ENCODE assay signal across 17 cellular contexts in genomic region chrX:150489359-150490015, GRCh38.
A peak's percentile ranks its signal among the peaks of the same experiment; 100 is the strongest.
DNase-seq lines count a peak whose midpoint lies in the region; ATAC-seq, FAIRE-seq and TF ChIP-seq lines count a peak whose summit lies in the region.
"Had no signal": no experiment of that assay in that cellular context is flagged by ENCODE, and none has a peak within 500 bp of the region (broad histone marks: within the 10 kb centered on the region; RNA-seq: fewer than 3 reads in every experiment).

No MANE protein-coding gene starts in this region.

- H2AK5ac ChIP-seq in mesenchymal stem cell (ENCODE audit: low read length, severe bottlenecking): peak overlapping the region; percentile 75

- intact Hi-C loops in natural killer cell (cut with micrococcal nuclease) (no loop called here), endothelial cell of umbilical vein (cut with micrococcal nuclease) (loop anchor here (5.0 kb wide), 1 partner anchor 42 kb away; no protein-coding TSS in a partner anchor), aorta (cut with DNase I) (loop anchor here (5.0 kb wide), 2 partner anchors 127 to 527 kb away; partner anchors contain the start of gene MAMLD1 (in 1 of the 2))

- no peak overlapping the region for H2BK12ac ChIP-seq in mesenchymal stem cell (ENCODE audit: low read length in 2 of 2)

- no peak for TF ChIP-seq POLR2A in endothelial cell of umbilical vein (IDR thresholded peaks at IDR 0.05; ENCODE audit: low read depth, low read length)
- TF ChIP-seq POLR2A in GM12892 (IDR thresholded peaks at IDR 0.05; ENCODE audit: low read depth, low read length): no peak

- no peak overlapping the region for H3K23ac ChIP-seq in mesenchymal stem cell (ENCODE audit: low read length in 2 of 2)

- no peak overlapping the region for H3K4ac ChIP-seq in mesenchymal stem cell (ENCODE audit: low read depth in 1 of 2, low read length in 2 of 2)

- H3K4me2 ChIP-seq in endothelial cell of umbilical vein (ENCODE audit: insufficient read depth, low read length): no peak overlapping the region
- H3K4me2 ChIP-seq in mesenchymal stem cell (ENCODE audit: low read length, poor library complexity, severe bottlenecking): no peak overlapping the region

- POLR2A ChIA-PET in endothelial cell of umbilical vein (lab: Charles Lee): no interaction called here

- H3K9me3 Mint-ChIP-seq in natural killer cell treated with Interleukin-12 subunit alpha and Interleukin-12 subunit beta and Interleukin-15 and Interleukin-18, amount 100 ng/mL, for 72 hours: no peaks in the 10 kb centered on the region
- no peaks in the 10 kb centered on the region for H3K9me3 Mint-ChIP-seq in natural killer cell

- no peaks in the 10 kb centered on the region for H3K79me2 ChIP-seq in endothelial cell of umbilical vein (ENCODE audit: control insufficient read depth, insufficient read depth, low read length)

- no peak overlapping the region for H3K18ac ChIP-seq in mesenchymal stem cell (ENCODE audit: low read depth in 1 of 2, low read length in 2 of 2)

- TF ChIP-seq CTCF in natural killer cell (IDR thresholded peaks at IDR 0.05) (no peak), endothelial cell of umbilical vein (IDR thresholded peaks at IDR 0.05; ENCODE audit: extremely low read depth in 1 of 2, insufficient read depth in 1 of 2, low read depth in 1 of 2, low read length in 2 of 2) (no peak)

- H3K27ac ChIP-seq in endothelial cell of umbilical vein (ENCODE audit: insufficient read depth, low read depth, low read length) (no peak overlapping the region), mesenchymal stem cell (ENCODE audit: low read length, poor library complexity, severe bottlenecking) (peak overlapping the region; percentile 56), aorta (ENCODE audit: low read depth in 1 of 2, low read length in 2 of 2) (no peak overlapping the region)
- H3K27ac ChIP-seq: SJSA1 had no signal

- BruUV-seq in endothelial cell of umbilical vein (replicated peaks; lab: Mats Ljungman, UMichigan): no TSS peak

- peaks cover 0 to 6% of the 10 kb centered on the region in 2 donors for H3K4me1 Mint-ChIP-seq in natural killer cell treated with Interleukin-12 subunit alpha and Interleukin-12 subunit beta and Interleukin-15 and Interleukin-18, amount 100 ng/mL, for 72 hours (ENCODE audit: low read depth in 2 of 2)
- no peaks in the 10 kb centered on the region for H3K4me1 Mint-ChIP-seq in natural killer cell
- H3K4me1 Mint-ChIP-seq: B cell had no signal

- no peak overlapping the region for H2BK120ac ChIP-seq in mesenchymal stem cell (ENCODE audit: low read depth, low read length)

- peak; percentile 26 for DNase-seq in natural killer cell treated with Interleukin-12 subunit alpha and Interleukin-12 subunit beta and Interleukin-15 and Interleukin-18, amount 100 ng/mL, for 72 hours (ENCODE audit: low spot score)
- DNase-seq in natural killer cell (no peak), endothelial cell of umbilical vein (ENCODE audit: low read depth, low spot score) (no peak), mesenchymal stem cell (no peak), aorta (no peak), RCC 7860 (ENCODE audit: low spot score) (no peak), GM12892 (ENCODE audit: insufficient read length) (no peak)
- DNase-seq: 8988T, GOT3, NCI-H1417 treated with DMSO at 0.1 percent for 48 hours, NCI-H187 treated with DMSO at 0.1 percent for 48 hours, NCI-H345, NCI-H524 treated with DMSO at 0.1 percent for 48 hours had no signal

- no peak overlapping the region for H2AFZ ChIP-seq in endothelial cell of umbilical vein (ENCODE audit: low read depth, low read length)
- H2AFZ ChIP-seq in mesenchymal stem cell (ENCODE audit: low read depth, low read length): no peak overlapping the region

- H3K79me1 ChIP-seq in mesenchymal stem cell (replicated peaks; ENCODE audit: low read length, poor library complexity, severe bottlenecking): peaks cover 4% of the 10 kb centered on the region

- no peak for ATAC-seq in natural killer cell treated with Interleukin-12 subunit alpha and Interleukin-12 subunit beta and Interleukin-15 and Interleukin-18, amount 100 ng/mL, for 72 hours
- ATAC-seq in natural killer cell: no peak
- ATAC-seq in aorta (ENCODE audit: low FRiP score): no peak
- ATAC-seq in HG02938 (IDR thresholded peaks at IDR 0.05; ENCODE audit: unreplicated experiment): no peak

- H3K9ac ChIP-seq in endothelial cell of umbilical vein (replicated peaks; ENCODE audit: extremely low read depth, insufficient read depth, low read length): no peak overlapping the region
- H3K9ac ChIP-seq in mesenchymal stem cell (ENCODE audit: low read length): no peak overlapping the region

- H3K36me3 ChIP-seq in endothelial cell of umbilical vein (ENCODE audit: control insufficient read depth in 2 of 2, extremely low read depth in 1 of 2, insufficient read depth in 2 of 2, low read length in 2 of 2) (no peaks in the 10 kb centered on the region), mesenchymal stem cell (ENCODE audit: control insufficient read depth in 1 of 2, insufficient read depth in 2 of 2, low read depth in 1 of 2, low read length in 2 of 2) (no peaks in the 10 kb centered on the region), aorta (ENCODE audit: control insufficient read depth in 1 of 2, insufficient read depth in 2 of 2, low read length in 1 of 2) (no peaks in the 10 kb centered on the region)
- H3K36me3 ChIP-seq: SJSA1 had no signal

- H4K20me1 ChIP-seq in endothelial cell of umbilical vein (replicated peaks; ENCODE audit: control insufficient read depth, extremely low read depth, insufficient read depth, low read length): no peaks in the 10 kb centered on the region

- no peak overlapping the region for H3K14ac ChIP-seq in mesenchymal stem cell (ENCODE audit: low read length in 2 of 2)

- no peak overlapping the region for H2BK15ac ChIP-seq in mesenchymal stem cell (ENCODE audit: low read depth, poor library complexity, severe bottlenecking)

- no peak overlapping the region for H3K4me3 Mint-ChIP-seq in natural killer cell treated with Interleukin-12 subunit alpha and Interleukin-12 subunit beta and Interleukin-15 and Interleukin-18, amount 100 ng/mL, for 72 hours
- no peak overlapping the region for H3K4me3 Mint-ChIP-seq in natural killer cell
- H3K4me3 Mint-ChIP-seq: B cell had no signal

- CTCF ChIA-PET in endothelial cell of umbilical vein (lab: Charles Lee): no interaction called here

- H3K9me1 ChIP-seq in endothelial cell of umbilical vein (replicated peaks; ENCODE audit: control insufficient read depth, extremely low read depth, insufficient read depth, low read length): no peaks in the 10 kb centered on the region

- H3K27me3 ChIP-seq in endothelial cell of umbilical vein (ENCODE audit: control insufficient read depth in 2 of 2, insufficient read depth in 2 of 2, low read length in 2 of 2): no peaks in the 10 kb centered on the region
- peaks cover 0 to 17% of the 10 kb centered on the region in 2 experiments for H3K27me3 ChIP-seq in mesenchymal stem cell (ENCODE audit: control insufficient read depth in 1 of 2, insufficient read depth in 1 of 2, low read length in 2 of 2)
- no peaks in the 10 kb centered on the region for H3K27me3 ChIP-seq in aorta (ENCODE audit: control insufficient read depth in 1 of 2, insufficient read depth in 2 of 2, low read length in 1 of 2)
- H3K27me3 ChIP-seq: SJSA1 had no signal

- no peak overlapping the region for H3K27ac Mint-ChIP-seq in natural killer cell treated with Interleukin-12 subunit alpha and Interleukin-12 subunit beta and Interleukin-15 and Interleukin-18, amount 100 ng/mL, for 72 hours
- no peak overlapping the region for H3K27ac Mint-ChIP-seq in natural killer cell
- H3K27ac Mint-ChIP-seq: B cell had no signal

- FAIRE-seq in endothelial cell of umbilical vein (lab: Jason Lieb, UNC): peak; percentile 59
- no peak for FAIRE-seq in RCC 7860 (lab: Jason Lieb, UNC)
- FAIRE-seq in GM12892 (lab: Jason Lieb, UNC): no peak
- FAIRE-seq: G401.6 had no signal

- H3K4me3 ChIP-seq in endothelial cell of umbilical vein (replicated peaks in 1 of 3; ENCODE audit: insufficient read depth in 1 of 3, low read depth in 1 of 3, low read length in 3 of 3) (no peak overlapping the region), mesenchymal stem cell (ENCODE audit: insufficient read depth in 1 of 2, low read depth in 1 of 2, low read length in 2 of 2) (no peak overlapping the region), aorta (ENCODE audit: low read length in 2 of 2) (no peak overlapping the region)
- H3K4me3 ChIP-seq: SJSA1 had no signal

- peaks cover 0 to 11% of the 10 kb centered on the region in 2 donors for H3K27me3 Mint-ChIP-seq in natural killer cell treated with Interleukin-12 subunit alpha and Interleukin-12 subunit beta and Interleukin-15 and Interleukin-18, amount 100 ng/mL, for 72 hours
- peaks cover 0 to 32% of the 10 kb centered on the region in 2 donors for H3K27me3 Mint-ChIP-seq in natural killer cell (ENCODE audit: low read depth in 2 of 2)
- H3K27me3 Mint-ChIP-seq: B cell had no signal

- dilution Hi-C loops in endothelial cell of umbilical vein (cut with MboI; ENCODE audit: extremely low pct_ligation_motif_present, low sequenced_read_pairs): no loop called here

- 96% methylated on average over 4 of the region's 6 CpGs for WGBS in mesenchymal stem cell
- 61 to 78% methylated on average over 6 of the region's 6 CpGs for WGBS in aorta, 2 donors

- H4K91ac ChIP-seq in mesenchymal stem cell (ENCODE audit: low read length): no peak overlapping the region

- H3K9me3 ChIP-seq in endothelial cell of umbilical vein (replicated peaks; ENCODE audit: control insufficient read depth, insufficient read depth, low read length) (no peaks in the 10 kb centered on the region), mesenchymal stem cell (ENCODE audit: control insufficient read depth, low read length) (peaks cover 2% of the 10 kb centered on the region), aorta (ENCODE audit: control insufficient read depth, low read length) (no peaks in the 10 kb centered on the region)
- H3K9me3 ChIP-seq: SJSA1 had no signal

- no peaks in the 10 kb centered on the region for H3K36me3 Mint-ChIP-seq in natural killer cell treated with Interleukin-12 subunit alpha and Interleukin-12 subunit beta and Interleukin-15 and Interleukin-18, amount 100 ng/mL, for 72 hours
- H3K36me3 Mint-ChIP-seq in natural killer cell: no peaks in the 10 kb centered on the region

- H2BK5ac ChIP-seq in mesenchymal stem cell (ENCODE audit: low read depth, low read length, poor library complexity, severe bottlenecking): no peak overlapping the region

- H4K8ac ChIP-seq in mesenchymal stem cell (ENCODE audit: low read length): no peak overlapping the region

- H3K4me1 ChIP-seq in endothelial cell of umbilical vein (ENCODE audit: control insufficient read depth, extremely low read depth, insufficient read depth, low read length) (no peaks in the 10 kb centered on the region), mesenchymal stem cell (ENCODE audit: control insufficient read depth, insufficient read depth, low read depth, low read length) (peaks cover 3% of the 10 kb centered on the region), aorta (ENCODE audit: control insufficient read depth in 1 of 2, insufficient read depth in 2 of 2, low read length in 2 of 2) (no peaks in the 10 kb centered on the region)
- H3K4me1 ChIP-seq: SJSA1 had no signal

TF ChIP-seq in endothelial cell of umbilical vein, 7 proteins besides CTCF, POLR2A, EP300 and RAD21 (continues in another document):
- TF ChIP-seq FOS (IDR thresholded peaks at IDR 0.05; ENCODE audit: borderline replicate concordance, insufficient read depth, low read length) (no peak), EZH2 (IDR thresholded peaks at IDR 0.05; ENCODE audit: borderline replicate concordance, low read depth, low read length, severe bottlenecking) (no peak)
